10 cellular contexts compared by ENCODE assay signal in genomic region chr11:2380807-2381350, GRCh38. TPM values are rescaled to one million over a fixed set of nuclear protein-coding genes. Genes with fewer than 3 reads are reported as not detected.
DNase-seq lines count a peak whose midpoint lies in the region; ATAC-seq and TF ChIP-seq lines count a peak whose summit lies in the region.
"Had no signal": no experiment of that assay in that cellular context is flagged by ENCODE, and none has a peak within 500 bp of the region (broad histone marks: within the 10 kb centered on the region; RNA-seq: fewer than 3 reads in every experiment).

No MANE protein-coding gene starts in this region.

- TF ChIP-seq CTCF in ascending aorta (IDR thresholded peaks at IDR 0.05), result no peak

- H3K9ac ChIP-seq in subcutaneous abdominal adipose tissue (ENCODE audit: low read length in 5 of 5), result peak overlapping the region; percentile 44 to 84 (median 75)

- no peaks in the 10 kb centered on the region for H3K27me3 ChIP-seq in ascending aorta
- H3K27me3 ChIP-seq in subcutaneous abdominal adipose tissue (ENCODE audit: control insufficient read depth in 5 of 5, insufficient read depth in 4 of 5, low read length in 5 of 5), result no peaks in the 10 kb centered on the region

- peak; percentile 63 to 88 for DNase-seq in ascending aorta (ENCODE audit: low spot score in 2 of 2)
- peak; percentile 77 for DNase-seq in left lobe of liver (ENCODE audit: low spot score)
- DNase-seq in NCI-H1105 (lab: John Stamatoyannopoulos, UW), result no peak
- DNase-seq in iPS-NIHi7 (ENCODE audit: extremely low spot score), result no peak
- DNase-seq: amniotic stem cell, NCI-H524 treated with DMSO at 0.1 percent for 48 hours had no signal

- peaks cover 6 to 8% of the 10 kb centered on the region in 2 donors for H3K36me3 ChIP-seq in ascending aorta
- H3K36me3 ChIP-seq in subcutaneous abdominal adipose tissue (ENCODE audit: control insufficient read depth in 5 of 5, insufficient read depth in 5 of 5, low read length in 5 of 5), result peaks cover 0 to 15% (median 9%) of the 10 kb centered on the region in 5 donors

- H3K4me3 ChIP-seq in ascending aorta, result peak overlapping the region in 1 of 2 donors; percentile 98
- peak overlapping the region; percentile 38 to 96 (median 61) for H3K4me3 ChIP-seq in subcutaneous abdominal adipose tissue (ENCODE audit: low read depth in 1 of 5, low read length in 5 of 5)

- H3K9me3 ChIP-seq in ascending aorta, result no peaks in the 10 kb centered on the region
- H3K9me3 ChIP-seq in subcutaneous abdominal adipose tissue (ENCODE audit: control insufficient read depth in 5 of 5, low read length in 5 of 5), result no peaks in the 10 kb centered on the region

- peak overlapping the region; percentile 97 to 99 for H3K27ac ChIP-seq in ascending aorta
- peak overlapping the region; percentile 99 for H3K27ac ChIP-seq in subcutaneous abdominal adipose tissue (ENCODE audit: low read depth, low read length)

- intact Hi-C loops in ascending aorta (cut with DNase I), result no loop called here

- ATAC-seq in HG02759 (IDR thresholded peaks at IDR 0.05; ENCODE audit: unreplicated experiment) (peak; percentile 17), left lobe of liver (peak; percentile 23), GM18505 (IDR thresholded peaks at IDR 0.05; ENCODE audit: unreplicated experiment) (no peak), HG03045 (IDR thresholded peaks at IDR 0.05; ENCODE audit: unreplicated experiment) (no peak)

- H3K4me1 ChIP-seq in ascending aorta, result peaks cover 27 to 56% of the 10 kb centered on the region in 2 donors
- peaks cover 25 to 79% (median 74%) of the 10 kb centered on the region in 5 donors for H3K4me1 ChIP-seq in subcutaneous abdominal adipose tissue (ENCODE audit: control insufficient read depth in 5 of 5, insufficient read depth in 5 of 5, low read length in 5 of 5)

- TF ChIP-seq POLR2A in GM18505 (IDR thresholded peaks at IDR 0.05; ENCODE audit: borderline replicate concordance, extremely low read depth, insufficient read depth, insufficient read length), result no peak

RNA-seq across cellular contexts. Expression of gene CD81, which starts 3.8 kb away (rescaled TPM):
- total RNA-seq in ascending aorta (801 TPM), left lobe of liver (564 TPM)

RNA-seq across cellular contexts. Expression of gene TSSC4, which starts 19.7 kb away (rescaled TPM):
- total RNA-seq in ascending aorta (183 TPM), left lobe of liver (24.8 TPM)

Comparison
In these comparisons a context has a peak if more than half of its experiments do, and no peak if none do; other contexts are left out.
1. ATAC-seq: peak in HG02759 (single experiment) and left lobe of liver (single experiment); none in GM18505 (single experiment) and HG03045 (single experiment).
2. DNase-seq: peak in ascending aorta (2 of 2) and left lobe of liver (single experiment); none in NCI-H1105 (single experiment) and iPS-NIHi7 (single experiment).